Comparison of ENCODE assay signal across 8 cellular contexts in genomic region chr15:72285927-72286516, GRCh38. TPM values are rescaled to one million over a fixed set of nuclear protein-coding genes. Genes with fewer than 3 reads are reported as not detected.
DNase-seq lines count a peak whose midpoint lies in the region; ATAC-seq, FAIRE-seq and TF ChIP-seq lines count a peak whose summit lies in the region.

No MANE protein-coding gene starts in this region.

- DNase-seq in NAMALWA (ENCODE audit: low spot score) (peak; percentile 44), retinal pigment epithelial cell (ENCODE audit: low read depth) (no peak), pons (ENCODE audit: low spot score) (no peak)
- DNase-seq in activated CD8-positive, alpha-beta T cell treated with anti-CD3 and anti-CD28 coated beads for 36 hours, result peak; percentile 56

- H3K27ac Mint-ChIP-seq in activated CD8-positive, alpha-beta T cell treated with anti-CD3 and anti-CD28 coated beads for 36 hours, result no peak overlapping the region

- FAIRE-seq in G401.6 (lab: Jason Lieb, UNC), result peak; percentile 80

- CTCF ChIA-PET in activated CD8-positive, alpha-beta T cell treated with anti-CD3 and anti-CD28 coated beads for 36 hours (lab: Charles Lee), result interaction anchor here (0.7 to 5.0 kb wide), 10 partner anchors 12 to 1579 kb away, joined by 3 to 34 read pairs (median 4); partner anchors contain the start of gene GRAMD2A

- peak; percentile 72 for ATAC-seq in activated CD8-positive, alpha-beta T cell treated with anti-CD3 and anti-CD28 coated beads for 36 hours
- peak; percentile 34 for ATAC-seq in esophagus mucosa
- ATAC-seq in HG02798 (IDR thresholded peaks at IDR 0.05; ENCODE audit: poor library complexity, unreplicated experiment), result no peak
- ATAC-seq in GM21786 (IDR thresholded peaks at IDR 0.05; ENCODE audit: unreplicated experiment), result no peak

- intact Hi-C loops in activated CD8-positive, alpha-beta T cell treated with anti-CD3 and anti-CD28 coated beads for 36 hours (cut with micrococcal nuclease), result no loop called here

- no peaks in the 10 kb centered on the region for H3K36me3 Mint-ChIP-seq in activated CD8-positive, alpha-beta T cell treated with anti-CD3 and anti-CD28 coated beads for 36 hours (ENCODE audit: low read depth)

- no peak overlapping the region for H3K4me3 ChIP-seq in retinal pigment epithelial cell (ENCODE audit: low read length)

- POLR2A ChIA-PET in activated CD8-positive, alpha-beta T cell treated with anti-CD3 and anti-CD28 coated beads for 36 hours (lab: Charles Lee), result interaction anchor here (0.6 kb wide), 1 partner anchor 20 kb away, joined by 3 read pairs; no protein-coding TSS in a partner anchor

- peaks cover 4% of the 10 kb centered on the region for H3K4me1 Mint-ChIP-seq in activated CD8-positive, alpha-beta T cell treated with anti-CD3 and anti-CD28 coated beads for 36 hours (ENCODE audit: low read depth)

- no peaks in the 10 kb centered on the region for H3K27me3 Mint-ChIP-seq in activated CD8-positive, alpha-beta T cell treated with anti-CD3 and anti-CD28 coated beads for 36 hours

- no peaks in the 10 kb centered on the region for H3K9me3 Mint-ChIP-seq in activated CD8-positive, alpha-beta T cell treated with anti-CD3 and anti-CD28 coated beads for 36 hours

- H3K4me3 Mint-ChIP-seq in activated CD8-positive, alpha-beta T cell treated with anti-CD3 and anti-CD28 coated beads for 36 hours, result no peak overlapping the region

- TF ChIP-seq CTCF in activated CD8-positive, alpha-beta T cell treated with anti-CD3 and anti-CD28 coated beads for 36 hours (IDR thresholded peaks at IDR 0.05), result peak; percentile 66
- TF ChIP-seq CTCF in retinal pigment epithelial cell (conservative IDR thresholded peaks at IDR 0.05; ENCODE audit: low read depth, low read length), result peak; percentile 74

RNA-seq across cellular contexts. Expression of gene PARP6, which starts 13.7 kb away (rescaled TPM):
- 10 to 100 TPM; 48.7 to 50.1 TPM for total RNA-seq in activated CD8-positive, alpha-beta T cell treated with anti-CD3 and anti-CD28 coated beads for 36 hours
- total RNA-seq in esophagus mucosa, result 32.6 TPM

RNA-seq across cellular contexts. Expression of gene CELF6, which starts 33.9 kb away (rescaled TPM):
- total RNA-seq in activated CD8-positive, alpha-beta T cell treated with anti-CD3 and anti-CD28 coated beads for 36 hours, result under 1 TPM; 0.18 to 0.20 TPM
- not detected for total RNA-seq in esophagus mucosa

RNA-seq across cellular contexts. Expression of gene PKM, which starts 55.0 kb away (rescaled TPM):
- total RNA-seq in activated CD8-positive, alpha-beta T cell treated with anti-CD3 and anti-CD28 coated beads for 36 hours, result 1,000 to 10,000 TPM; 2,565 to 2,588 TPM
- 1,103 TPM for total RNA-seq in esophagus mucosa

Comparison
In these comparisons a context has a peak if more than half of its experiments do, and no peak if none do; other contexts are left out.
1. DNase-seq: peak in NAMALWA (single experiment) and activated CD8-positive, alpha-beta T cell treated with anti-CD3 and anti-CD28 coated beads for 36 hours (single experiment); none in retinal pigment epithelial cell (single experiment) and pons (single experiment).
2. ATAC-seq: peak in activated CD8-positive, alpha-beta T cell treated with anti-CD3 and anti-CD28 coated beads for 36 hours (single experiment) and esophagus mucosa (single experiment); none in HG02798 (single experiment) and GM21786 (single experiment).